ENCODE assay signal across 8 cellular contexts in genomic region chr11:64916040-64916847, GRCh38. TPM values are rescaled to one million over a fixed set of nuclear protein-coding genes. Genes with fewer than 3 reads are reported as not detected.
DNase-seq lines count a peak whose midpoint lies in the region; ATAC-seq and FAIRE-seq lines count a peak whose summit lies in the region.

No MANE protein-coding gene starts in this region.

- FAIRE-seq in HTR-8/SVneo (lab: Jason Lieb, UNC): no peak

- peak; percentile 37 for DNase-seq in NCI-H146 (lab: John Stamatoyannopoulos, UW)
- no peak for DNase-seq in NCI-H146 treated with DMSO at 0.1 percent for 48 hours (lab: John Stamatoyannopoulos, UW; ENCODE audit: unreplicated experiment)
- peak; percentile 38 for DNase-seq in HTR-8/SVneo (ENCODE audit: insufficient read length, low spot score)
- peak; percentile 34 for DNase-seq in T-helper 22 cell (ENCODE audit: low read depth)
- peak; percentile 63 for DNase-seq in ecto neural progenitor cell (ENCODE audit: low spot score)
- DNase-seq in lung microvascular endothelial cell (ENCODE audit: low read depth in 2 of 2): peak; percentile 30 to 33

- ATAC-seq in HG03469 (IDR thresholded peaks at IDR 0.05; ENCODE audit: unreplicated experiment): no peak

- peak overlapping the region; percentile 82 for H3K27ac ChIP-seq in temporal lobe (ENCODE audit: low read depth, low read length)

RNA-seq across cellular contexts. Expression of gene ATG2A, which starts 0.8 kb away (rescaled TPM):
- total RNA-seq in lung microvascular endothelial cell (7.6 and 12.1 TPM in 2 replicates), temporal lobe (5.7 TPM)

RNA-seq across cellular contexts. Expression of gene PPP2R5B, which starts 8.2 kb away (rescaled TPM):
- 5.0 and 11.5 TPM in 2 replicates for total RNA-seq in lung microvascular endothelial cell
- 26.6 TPM for total RNA-seq in temporal lobe

RNA-seq across cellular contexts. Expression of gene GPHA2, which starts 19.4 kb away (rescaled TPM):
- total RNA-seq in lung microvascular endothelial cell (not detected in 2 replicates), temporal lobe (not detected)

RNA-seq across cellular contexts. Expression of gene EHD1, which starts 37.8 kb away (rescaled TPM):
- 27.6 and 33.6 TPM in 2 replicates for total RNA-seq in lung microvascular endothelial cell
- 17.7 TPM for total RNA-seq in temporal lobe

RNA-seq across cellular contexts. Expression of gene MAJIN, which starts 55.7 kb away (rescaled TPM):
- total RNA-seq in lung microvascular endothelial cell (not detected in 2 replicates), temporal lobe (not detected)
